In genomic region chr6:110980648-110981047, GRCh38 we compare ENCODE assay signal across 10 cellular contexts. TPM values are rescaled to one million over a fixed set of nuclear protein-coding genes. Genes with fewer than 3 reads are reported as not detected.
DNase-seq lines count a peak whose midpoint lies in the region; ATAC-seq and TF ChIP-seq lines count a peak whose summit lies in the region.
"Had no signal": no experiment of that assay in that cellular context is flagged by ENCODE, and none has a peak within 500 bp of the region (broad histone marks: within the 10 kb centered on the region; RNA-seq: fewer than 3 reads in every experiment).

No MANE protein-coding gene starts in this region.

- TF ChIP-seq POLR2A in ovary (IDR thresholded peaks at IDR 0.05) = no peak

- peak overlapping the region; percentile 100 for H3K27ac Mint-ChIP-seq in HFFc6
- H3K27ac Mint-ChIP-seq in activated naive CD8-positive, alpha-beta T cell treated with anti-CD3 and anti-CD28 coated beads, Interleukin-2, amount 50 U/mL, for 24 hours = peak overlapping the region; percentile 98

- H3K79me2 ChIP-seq in mesendoderm (ENCODE audit: control insufficient read depth, insufficient read depth, low read length) = peaks cover 19% of the 10 kb centered on the region

- no peak overlapping the region for H2BK15ac ChIP-seq in mesendoderm (replicated peaks; ENCODE audit: low read depth)

- H3K23ac ChIP-seq in mesendoderm (ENCODE audit: low read length) = no peak overlapping the region

- H4K8ac ChIP-seq in mesendoderm (ENCODE audit: low read depth, low read length) = no peak overlapping the region

- intact Hi-C loops in ovary (cut with DNase I) (no loop called here), left colon (cut with DNase I, micrococcal nuclease) (no loop called here)

- H3K4me2 ChIP-seq in mesendoderm (ENCODE audit: low read length) = no peak overlapping the region

- H3K18ac ChIP-seq in mesendoderm (ENCODE audit: low read length) = no peak overlapping the region

- TF ChIP-seq EP300 in ovary (IDR thresholded peaks at IDR 0.05) = no peak

- H3K9me3 Mint-ChIP-seq in HFFc6 = no peaks in the 10 kb centered on the region
- no peaks in the 10 kb centered on the region for H3K9me3 Mint-ChIP-seq in activated naive CD8-positive, alpha-beta T cell treated with anti-CD3 and anti-CD28 coated beads, Interleukin-2, amount 50 U/mL, for 24 hours

- TF ChIP-seq CTCF in BE2C (IDR thresholded peaks at IDR 0.05; ENCODE audit: low read depth, low read length) = no peak
- no peak for TF ChIP-seq CTCF in HFFc6 (IDR thresholded peaks at IDR 0.05)
- no peak for TF ChIP-seq CTCF in ovary (IDR thresholded peaks at IDR 0.05)

- no CpG with 5 or more reads among the region's 9 CpGs for WGBS in mesendoderm (ENCODE audit: extremely low coverage, insufficient coverage, low lambda C conversion rate)
- WGBS in ovary, 3 donors = 98 to 99% (median 98%) methylated on average over 9 of the region's 9 CpGs

- H3K27me3 ChIP-seq in BE2C (no peaks in the 10 kb centered on the region), mesendoderm (ENCODE audit: insufficient read depth, low read length, poor library complexity) (no peaks in the 10 kb centered on the region), ovary (no peaks in the 10 kb centered on the region)

- no peak overlapping the region for H3K9ac ChIP-seq in mesendoderm (ENCODE audit: low read length)

- H2BK120ac ChIP-seq in mesendoderm (ENCODE audit: low read depth, low read length) = no peak overlapping the region

- H3K79me1 ChIP-seq in mesendoderm (ENCODE audit: low read length) = peaks cover 4% of the 10 kb centered on the region

- H2AK5ac ChIP-seq in mesendoderm (ENCODE audit: low read length) = no peak overlapping the region

- no peak for ATAC-seq in activated naive CD8-positive, alpha-beta T cell treated with anti-CD3 and anti-CD28 coated beads, Interleukin-2, amount 50 U/mL, for 24 hours
- ATAC-seq in left colon = no peak

- peak overlapping the region; percentile 99 for H4K5ac ChIP-seq in mesendoderm (ENCODE audit: low read length)

- peaks cover 29% of the 10 kb centered on the region for H3K36me3 Mint-ChIP-seq in HFFc6 (ENCODE audit: low read depth)
- H3K36me3 Mint-ChIP-seq in activated naive CD8-positive, alpha-beta T cell treated with anti-CD3 and anti-CD28 coated beads, Interleukin-2, amount 50 U/mL, for 24 hours (ENCODE audit: low read depth) = peaks cover 31% of the 10 kb centered on the region

- peak overlapping the region; percentile 98 for H3K4me3 Mint-ChIP-seq in HFFc6
- H3K4me3 Mint-ChIP-seq in activated naive CD8-positive, alpha-beta T cell treated with anti-CD3 and anti-CD28 coated beads, Interleukin-2, amount 50 U/mL, for 24 hours = peak overlapping the region; percentile 99

- H3K4me1 Mint-ChIP-seq in HFFc6 (ENCODE audit: low read depth) = peaks cover 36% of the 10 kb centered on the region
- peaks cover 29% of the 10 kb centered on the region for H3K4me1 Mint-ChIP-seq in activated naive CD8-positive, alpha-beta T cell treated with anti-CD3 and anti-CD28 coated beads, Interleukin-2, amount 50 U/mL, for 24 hours

- H3K4ac ChIP-seq in mesendoderm (ENCODE audit: low read depth, low read length) = no peak overlapping the region

- no peak overlapping the region for H2BK5ac ChIP-seq in mesendoderm (ENCODE audit: low read length)

- H3K56ac ChIP-seq in mesendoderm (ENCODE audit: low read length) = no peak overlapping the region

- DNase-seq in BE2C (no peak), HFFc6 (no peak), mesendoderm (no peak), ovary (no peak), left colon (no peak), ecto neural progenitor cell (ENCODE audit: low spot score) (no peak), NCI-H1105 (lab: John Stamatoyannopoulos, UW) (no peak)
- no peak for DNase-seq in activated naive CD8-positive, alpha-beta T cell treated with anti-CD3 and anti-CD28 coated beads, Interleukin-2, amount 50 U/mL, for 24 hours
- DNase-seq: amygdala, NCI-H1930 had no signal

- peaks cover 8% of the 10 kb centered on the region for H3K36me3 ChIP-seq in BE2C
- peaks cover 1% of the 10 kb centered on the region for H3K36me3 ChIP-seq in mesendoderm (ENCODE audit: control insufficient read depth, insufficient read depth, low read length)
- no peaks in the 10 kb centered on the region for H3K36me3 ChIP-seq in ovary

- H3K9me3 ChIP-seq in BE2C = no peaks in the 10 kb centered on the region; the same call in 1 of the 2 replicates
- H3K9me3 ChIP-seq in ovary = no peaks in the 10 kb centered on the region

- no peak overlapping the region for H3K27ac ChIP-seq in mesendoderm (ENCODE audit: low read depth, low read length)
- no peak overlapping the region for H3K27ac ChIP-seq in ovary

- H3K4me3 ChIP-seq in BE2C (ENCODE audit: low read depth, low read length) = peak overlapping the region; percentile 100
- no peak overlapping the region for H3K4me3 ChIP-seq in mesendoderm (ENCODE audit: low read length)
- H3K4me3 ChIP-seq in ovary = no peak overlapping the region

- 0 out of 2 replicates have a peak, but pooled peaks cover 2% of the 10 kb centered on the region for H3K4me1 ChIP-seq in BE2C
- peaks cover 2% of the 10 kb centered on the region for H3K4me1 ChIP-seq in mesendoderm (ENCODE audit: control insufficient read depth, low read depth, low read length)
- H3K4me1 ChIP-seq in ovary (ENCODE audit: insufficient read depth) = peaks cover 4% of the 10 kb centered on the region

- H3K27me3 Mint-ChIP-seq in HFFc6 (ENCODE audit: insufficient read depth) = peaks cover 3% of the 10 kb centered on the region; the same call in 1 of the 2 replicates
- H3K27me3 Mint-ChIP-seq in activated naive CD8-positive, alpha-beta T cell treated with anti-CD3 and anti-CD28 coated beads, Interleukin-2, amount 50 U/mL, for 24 hours = no peaks in the 10 kb centered on the region

RNA-seq across cellular contexts. Expression of gene RPF2, which starts 1.2 kb away (rescaled TPM):
- 51.1 TPM for polyA plus RNA-seq in BE2C (2012; ENCODE audit: insufficient read depth, insufficient read length, low read depth)
- total RNA-seq in HFFc6 (2021; fragmentation: NEBNext Ultra II Directional; extraction: Animal tissue kit (Norgen Biotek cat#: 25700)) = 10 to 100 TPM; 39.3 to 48.7 (median 40.9) TPM
- polyA plus RNA-seq in mesendoderm (2013, experiment 1 of 2) = 101 TPM
- polyA plus RNA-seq in mesendoderm (2013, experiment 2 of 2) = 102 TPM
- 10 to 100 TPM; 17.2 to 49.1 (median 25.8) TPM for total RNA-seq in ovary
- 10 to 100 TPM; 14.8 to 24.0 TPM for polyA plus RNA-seq in ovary
- total RNA-seq in left colon = 10 to 100 TPM; 13.1 to 15.4 TPM

RNA-seq across cellular contexts. Expression of gene GTF3C6, which starts 22.1 kb away (rescaled TPM):
- polyA plus RNA-seq in BE2C (2012; ENCODE audit: insufficient read depth, insufficient read length, low read depth) = 81.3 TPM
- 100 to 1,000 TPM; 119 to 134 (median 127) TPM for total RNA-seq in HFFc6 (2021; fragmentation: NEBNext Ultra II Directional; extraction: Animal tissue kit (Norgen Biotek cat#: 25700))
- 155 TPM for polyA plus RNA-seq in mesendoderm (2013, experiment 1 of 2)
- 146 TPM for polyA plus RNA-seq in mesendoderm (2013, experiment 2 of 2)
- 10 to 100 TPM; 16.5 to 60.2 (median 47.8) TPM for total RNA-seq in ovary
- polyA plus RNA-seq in ovary = 10 to 100 TPM; 29.1 to 83.9 TPM
- 10 to 100 TPM; 73.4 to 77.2 TPM for total RNA-seq in left colon
